8 cellular contexts compared by ENCODE assay signal in the genomic region with DNA sequence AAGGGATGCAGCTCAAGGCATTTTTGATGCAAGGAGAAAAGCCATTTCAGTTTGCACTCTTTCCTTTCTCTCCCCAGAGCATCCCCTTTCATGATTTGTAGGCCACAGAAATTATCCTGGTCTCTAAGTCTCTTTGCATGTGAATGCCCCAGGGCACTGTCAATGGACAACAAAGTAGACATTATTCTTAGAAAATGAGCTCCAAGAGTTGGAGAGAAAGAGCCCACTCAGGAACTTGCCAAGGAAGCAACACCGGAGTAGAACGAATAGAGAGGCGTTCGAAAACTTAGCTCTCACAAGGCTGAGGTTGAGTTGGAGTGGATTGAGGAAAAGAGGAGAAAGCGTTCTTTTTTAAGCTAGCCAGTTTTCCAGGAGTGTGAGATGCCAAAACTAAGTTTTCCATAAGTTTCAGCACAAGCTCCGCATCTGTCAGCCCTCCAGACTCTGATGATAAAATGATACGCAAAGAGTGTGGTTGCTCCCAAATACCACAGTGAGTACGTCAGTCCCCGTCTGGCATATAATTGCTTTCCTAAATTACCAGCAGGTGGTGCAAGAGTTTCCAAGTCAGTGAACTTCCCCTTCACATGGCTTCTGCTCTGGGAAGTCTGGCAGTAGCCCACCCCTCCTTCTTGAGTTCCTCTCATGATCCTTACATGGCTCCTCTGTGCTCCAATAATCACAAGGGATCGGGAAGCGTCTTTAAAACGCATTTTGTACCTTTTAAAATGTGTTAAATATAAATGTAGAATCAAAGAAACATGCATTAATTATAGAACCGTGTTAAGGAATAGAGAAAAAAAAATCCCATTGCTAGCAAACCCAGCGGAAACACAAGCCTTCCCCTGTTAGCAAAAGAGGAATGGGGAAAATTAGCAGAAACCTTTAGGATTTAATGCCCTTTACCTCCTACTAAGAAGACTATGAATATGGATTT.
DNase-seq lines count a peak whose midpoint lies in the region; ATAC-seq and TF ChIP-seq lines count a peak whose summit lies in the region.

No MANE protein-coding gene starts in this region.

- no peaks in the 10 kb centered on the region for H3K79me2 ChIP-seq in neural cell (replicated peaks; ENCODE audit: insufficient read depth, low read length)

- no peaks in the 10 kb centered on the region for H3K4me1 ChIP-seq in HEK293 (ENCODE audit: control insufficient read depth, insufficient read depth, low read length)

- H3K9me3 ChIP-seq in HEK293 (ENCODE audit: control insufficient read depth, insufficient read depth, low read depth, low read length) (no peaks in the 10 kb centered on the region), neural cell (ENCODE audit: low read length) (no peaks in the 10 kb centered on the region)

- H3K4me2 ChIP-seq in neural cell (ENCODE audit: low read length) = no peak overlapping the region

- POLR2A ChIA-PET in HEK293 (lab: Yijun Ruan, JAX) = no interaction called here

- H3K9me2 ChIP-seq in neural cell (ENCODE audit: insufficient read depth, low read length) = no peaks in the 10 kb centered on the region

- TF ChIP-seq EP300 in neural cell (conservative IDR thresholded peaks at IDR 0.05; ENCODE audit: poor library complexity, severe bottlenecking) = no peak

- H3K27ac ChIP-seq in HEK293 (ENCODE audit: extremely low read depth, low read depth, low read length) = no peak overlapping the region
- H3K27ac ChIP-seq in neural cell (ENCODE audit: low read length) = peak overlapping the region; percentile 64

- peak; percentile 45; the same call in 1 of the 2 replicates for TF ChIP-seq CTCF in HEK293 (tag by site-specific recombination; IDR thresholded peaks at IDR 0.05)
- peak; percentile 36 for TF ChIP-seq CTCF in fibroblast of the aortic adventitia (IDR thresholded peaks at IDR 0.05; ENCODE audit: insufficient read depth, low read length)
- TF ChIP-seq CTCF in neural cell (IDR thresholded peaks at IDR 0.05; ENCODE audit: poor library complexity, severe bottlenecking) = no peak

- peak; percentile 40 for TF ChIP-seq RAD21 in neural cell (conservative IDR thresholded peaks at IDR 0.05)

- H2AFZ ChIP-seq in neural cell (ENCODE audit: low read depth, low read length) = no peak overlapping the region

- no peaks in the 10 kb centered on the region for H3F3A ChIP-seq in neural cell (ENCODE audit: insufficient read depth, low read length, poor library complexity, severe bottlenecking)

- H3K27me3 ChIP-seq in neural cell (ENCODE audit: insufficient read depth, low read depth, low read length) = no peaks in the 10 kb centered on the region

- CTCF ChIA-PET in HEK293 (lab: Yijun Ruan, JAX) = interaction anchor here (0.6 to 2.5 kb wide), 9 partner anchors 10 to 908 kb away, joined by 3 to 15 read pairs (median 3); no protein-coding TSS in a partner anchor

- H3K4me3 ChIP-seq in HEK293 (ENCODE audit: low read depth, low read length) (no peak overlapping the region), fibroblast of the aortic adventitia (ENCODE audit: low read depth, low read length) (no peak overlapping the region), neural cell (ENCODE audit: low read length) (no peak overlapping the region)

- DNase-seq in activated CD8-positive, alpha-beta memory T cell treated with anti-CD3 and anti-CD28 coated beads, Interleukin-2, amount 50 U/mL, for 4 hours = peak; percentile 13
- DNase-seq in activated CD8-positive, alpha-beta memory T cell treated with anti-CD3 and anti-CD28 coated beads for 24 hours = no peak
- DNase-seq in NCI-H1105 (lab: John Stamatoyannopoulos, UW) (peak; percentile 59), SKM-1 treated with dmso at 0.1 percent for 144 hours (lab: John Stamatoyannopoulos, UW; ENCODE audit: unreplicated experiment) (peak; percentile 63), fibroblast of the aortic adventitia (ENCODE audit: low read depth) (peak; percentile 49)

- H3K9ac ChIP-seq in neural cell (ENCODE audit: low read length) = no peak overlapping the region

- no peaks in the 10 kb centered on the region for H3K36me3 ChIP-seq in HEK293 (ENCODE audit: control insufficient read depth in 2 of 2, insufficient read depth in 1 of 2, low read length in 2 of 2)
- H3K36me3 ChIP-seq in neural cell (ENCODE audit: insufficient read depth, low read length) = no peaks in the 10 kb centered on the region

- no peaks in the 10 kb centered on the region for H4K20me1 ChIP-seq in neural cell (ENCODE audit: insufficient read depth)

- no peak for ATAC-seq in GM18873 (IDR thresholded peaks at IDR 0.05; ENCODE audit: low FRiP score, unreplicated experiment)

TF ChIP-seq in HEK293, 187 proteins besides CTCF, POLR2A, EP300 and RAD21 (continues in another document):
- TF ChIP-seq ZNF558 (tag by site-specific recombination; IDR thresholded peaks at IDR 0.05) (no peak), ZNF311 (tag by site-specific recombination; IDR thresholded peaks at IDR 0.05; ENCODE audit: borderline replicate concordance) (no peak), ZNF221 (tag by site-specific recombination; IDR thresholded peaks at IDR 0.05; ENCODE audit: borderline replicate concordance) (no peak), ZNF10 (tag by site-specific recombination; IDR thresholded peaks at IDR 0.05) (no peak), ZNF600 (tag by site-specific recombination; IDR thresholded peaks at IDR 0.05) (0 out of 2 replicates have a peak, but pooled peaks have one; percentile 16), ZNF324 (tag by site-specific recombination; IDR thresholded peaks at IDR 0.05) (no peak), ZFP37 (tag by site-specific recombination; IDR thresholded peaks at IDR 0.05) (no peak), GLIS2 (tag by site-specific recombination; IDR thresholded peaks at IDR 0.05) (no peak)
- TF ChIP-seq, protein P1, sequence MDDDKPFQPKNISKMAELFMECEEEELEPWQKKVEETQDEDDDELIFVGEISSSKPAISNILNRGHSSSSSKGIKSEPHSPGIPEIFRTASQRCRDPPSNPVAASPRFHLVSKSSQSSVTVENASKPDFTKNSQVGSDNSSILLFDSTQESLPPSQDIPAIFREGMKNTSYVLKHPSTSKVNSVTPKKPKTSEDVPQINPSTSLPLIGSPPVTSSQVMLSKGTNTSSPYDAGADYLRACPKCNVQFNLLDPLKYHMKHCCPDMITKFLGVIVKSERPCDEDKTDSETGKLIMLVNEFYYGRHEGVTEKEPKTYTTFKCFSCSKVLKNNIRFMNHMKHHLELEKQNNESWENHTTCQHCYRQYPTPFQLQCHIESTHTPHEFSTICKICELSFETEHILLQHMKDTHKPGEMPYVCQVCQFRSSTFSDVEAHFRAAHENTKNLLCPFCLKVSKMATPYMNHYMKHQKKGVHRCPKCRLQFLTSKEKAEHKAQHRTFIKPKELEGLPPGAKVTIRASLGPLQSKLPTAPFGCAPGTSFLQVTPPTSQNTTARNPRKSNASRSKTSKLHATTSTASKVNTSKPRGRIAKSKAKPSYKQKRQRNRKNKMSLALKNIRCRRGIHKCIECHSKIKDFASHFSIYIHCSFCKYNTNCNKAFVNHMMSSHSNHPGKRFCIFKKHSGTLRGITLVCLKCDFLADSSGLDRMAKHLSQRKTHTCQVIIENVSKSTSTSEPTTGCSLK (tag by site-specific recombination; IDR thresholded peaks at IDR 0.05) = no peak

TF ChIP-seq in neural cell, 6 proteins besides CTCF, POLR2A, EP300 and RAD21:
- peak; percentile 37 for TF ChIP-seq SMC3 (conservative IDR thresholded peaks at IDR 0.05; ENCODE audit: poor library complexity)
- TF ChIP-seq, protein P2, sequence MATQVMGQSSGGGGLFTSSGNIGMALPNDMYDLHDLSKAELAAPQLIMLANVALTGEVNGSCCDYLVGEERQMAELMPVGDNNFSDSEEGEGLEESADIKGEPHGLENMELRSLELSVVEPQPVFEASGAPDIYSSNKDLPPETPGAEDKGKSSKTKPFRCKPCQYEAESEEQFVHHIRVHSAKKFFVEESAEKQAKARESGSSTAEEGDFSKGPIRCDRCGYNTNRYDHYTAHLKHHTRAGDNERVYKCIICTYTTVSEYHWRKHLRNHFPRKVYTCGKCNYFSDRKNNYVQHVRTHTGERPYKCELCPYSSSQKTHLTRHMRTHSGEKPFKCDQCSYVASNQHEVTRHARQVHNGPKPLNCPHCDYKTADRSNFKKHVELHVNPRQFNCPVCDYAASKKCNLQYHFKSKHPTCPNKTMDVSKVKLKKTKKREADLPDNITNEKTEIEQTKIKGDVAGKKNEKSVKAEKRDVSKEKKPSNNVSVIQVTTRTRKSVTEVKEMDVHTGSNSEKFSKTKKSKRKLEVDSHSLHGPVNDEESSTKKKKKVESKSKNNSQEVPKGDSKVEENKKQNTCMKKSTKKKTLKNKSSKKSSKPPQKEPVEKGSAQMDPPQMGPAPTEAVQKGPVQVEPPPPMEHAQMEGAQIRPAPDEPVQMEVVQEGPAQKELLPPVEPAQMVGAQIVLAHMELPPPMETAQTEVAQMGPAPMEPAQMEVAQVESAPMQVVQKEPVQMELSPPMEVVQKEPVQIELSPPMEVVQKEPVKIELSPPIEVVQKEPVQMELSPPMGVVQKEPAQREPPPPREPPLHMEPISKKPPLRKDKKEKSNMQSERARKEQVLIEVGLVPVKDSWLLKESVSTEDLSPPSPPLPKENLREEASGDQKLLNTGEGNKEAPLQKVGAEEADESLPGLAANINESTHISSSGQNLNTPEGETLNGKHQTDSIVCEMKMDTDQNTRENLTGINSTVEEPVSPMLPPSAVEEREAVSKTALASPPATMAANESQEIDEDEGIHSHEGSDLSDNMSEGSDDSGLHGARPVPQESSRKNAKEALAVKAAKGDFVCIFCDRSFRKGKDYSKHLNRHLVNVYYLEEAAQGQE (IDR thresholded peaks at IDR 0.05; ENCODE audit: borderline replicate concordance) = no peak
